In genomic region chr10:122062831-122063674, GRCh38 we compare ENCODE assay signal across 8 cellular contexts.
DNase-seq lines count a peak whose midpoint lies in the region; ATAC-seq and TF ChIP-seq lines count a peak whose summit lies in the region.

No MANE protein-coding gene starts in this region.

- peak in 1 of 2 donors; percentile 46 for TF ChIP-seq POLR2A in tibial nerve (IDR thresholded peaks at IDR 0.05)

- WGBS in tibial nerve, 2 donors = 28 to 40% methylated on average over 13 of the region's 13 CpGs

- H3K27me3 ChIP-seq in left lung = no peaks in the 10 kb centered on the region
- H3K27me3 ChIP-seq in tibial nerve = no peaks in the 10 kb centered on the region

- TF ChIP-seq CTCF in choroid plexus epithelial cell (conservative IDR thresholded peaks at IDR 0.05; ENCODE audit: low read depth, low read length) = no peak
- no peak for TF ChIP-seq CTCF in left lung (IDR thresholded peaks at IDR 0.05)
- TF ChIP-seq CTCF in tibial nerve (IDR thresholded peaks at IDR 0.05) = no peak

- H3K4me1 ChIP-seq in left lung (peaks cover 7 to 14% of the 10 kb centered on the region in 2 donors), tibial nerve (peaks cover 0 to 18% (median 0%) of the 10 kb centered on the region in 4 donors)

- peak; percentile 95 to 98 for TF ChIP-seq EP300 in tibial nerve (IDR thresholded peaks at IDR 0.05)

- H3K9me3 ChIP-seq in left lung (no peaks in the 10 kb centered on the region), tibial nerve (peaks cover 0 to 6% (median 0%) of the 10 kb centered on the region in 4 donors)

- ATAC-seq in left lung (peak; percentile 98), GM18517 (IDR thresholded peaks at IDR 0.05; ENCODE audit: unreplicated experiment) (no peak), GM18909 (IDR thresholded peaks at IDR 0.05; ENCODE audit: poor library complexity, unreplicated experiment) (no peak)

- H3K36me3 ChIP-seq in left lung (no peaks in the 10 kb centered on the region), tibial nerve (no peaks in the 10 kb centered on the region)

- peak overlapping the region; percentile 78 to 91 for H3K27ac ChIP-seq in left lung
- peak overlapping the region; percentile 57 to 93 (median 85) for H3K27ac ChIP-seq in tibial nerve

- H3K4me3 ChIP-seq in choroid plexus epithelial cell (ENCODE audit: low read depth, low read length) (no peak overlapping the region), left lung (no peak overlapping the region), tibial nerve (no peak overlapping the region)

- DNase-seq in H4 (ENCODE audit: low spot score) = peak; percentile 89
- DNase-seq in NCI-H748 treated with DMSO at 0.1 percent for 48 hours (lab: John Stamatoyannopoulos, UW) = peak; percentile 71
- peak; percentile 93 for DNase-seq in choroid plexus epithelial cell (ENCODE audit: low read depth)
- DNase-seq in left lung = peak in 1 of 2 donors; percentile 86
- peak; percentile 77 to 79 for DNase-seq in tibial nerve (ENCODE audit: low spot score in 2 of 2)
- DNase-seq in activated CD4-positive, CD25-positive, alpha-beta regulatory T cell (lab: John Stamatoyannopoulos, UW) = no peak

- intact Hi-C loops in left lung (cut with DNase I) = no loop called here

Comparison
In these comparisons a context has a peak if more than half of its experiments do, and no peak if none do; other contexts are left out.
1. DNase-seq: peak in H4 (single experiment), NCI-H748 treated with DMSO at 0.1 percent for 48 hours (single experiment), choroid plexus epithelial cell (single experiment) and tibial nerve (2 of 2); none in activated CD4-positive, CD25-positive, alpha-beta regulatory T cell (0 of 4).